Comparison of ENCODE assay signal across 29 cellular contexts in genomic region chr4:47425628-47426027, GRCh38.
"Had no signal": no experiment of that assay in that cellular context is flagged by ENCODE, and none has a peak within 500 bp of the region (broad histone marks: within the 10 kb centered on the region; RNA-seq: fewer than 3 reads in every experiment).

No MANE protein-coding gene starts in this region.

- H3K27me3 ChIP-seq: esophagus squamous epithelium, gastrocnemius medialis, heart right ventricle, left lung had no signal

- H3K4me3 ChIP-seq: esophagus squamous epithelium, gastrocnemius medialis, heart right ventricle, left lung, lung had no signal

- H3K9me3 Mint-ChIP-seq: effector memory CD8-positive, alpha-beta T cell; endodermal cell; memory B cell; natural killer cell had no signal

- H3K27ac ChIP-seq: epithelial cell of prostate, esophagus squamous epithelium, gastrocnemius medialis, heart right ventricle, left lung had no signal

- H3K4me1 ChIP-seq: esophagus squamous epithelium, gastrocnemius medialis, heart right ventricle, left lung had no signal

- FAIRE-seq: endometrium had no signal

- H3K36me3 ChIP-seq: esophagus squamous epithelium, gastrocnemius medialis, heart right ventricle, left lung had no signal

- DNase-seq: cortex of kidney; effector CD8-positive, alpha-beta T cell; effector memory CD8-positive, alpha-beta T cell; endodermal cell; erythroblast; esophagus squamous epithelium; foreskin fibroblast; foreskin melanocyte; gastrocnemius medialis; glutamatergic neuron; head of caudate nucleus; hippocampal formation; immature natural killer cell; islet precursor cell; left cardiac atrium; left ventricle myocardium superior; mammary epithelial cell; mesendoderm; midbrain; naive thymus-derived CD4-positive, alpha-beta T cell; natural killer cell had no signal

- ATAC-seq: effector memory CD8-positive, alpha-beta T cell; esophagus mucosa; gastrocnemius medialis; heart right ventricle; left cardiac atrium; left lung; left ventricle myocardium superior; naive thymus-derived CD4-positive, alpha-beta T cell; natural killer cell had no signal

- H3K27me3 Mint-ChIP-seq: dendritic cell treated with granulocyte-macrophage colony-stimulating factor and Interleukin-4, amounts not matched to agents 40 ng/mL and 50 ng/mL, for 4 days had no signal

- H3K4me3 Mint-ChIP-seq: dendritic cell treated with granulocyte-macrophage colony-stimulating factor and Interleukin-4, amounts not matched to agents 40 ng/mL and 50 ng/mL, for 4 days; effector memory CD8-positive, alpha-beta T cell; endodermal cell; immature natural killer cell; memory B cell; naive thymus-derived CD4-positive, alpha-beta T cell; natural killer cell had no signal

- H3K27ac Mint-ChIP-seq: dendritic cell treated with granulocyte-macrophage colony-stimulating factor and Interleukin-4, amounts not matched to agents 40 ng/mL and 50 ng/mL, for 4 days; effector memory CD8-positive, alpha-beta T cell; endodermal cell; immature natural killer cell; memory B cell; naive thymus-derived CD4-positive, alpha-beta T cell; natural killer cell had no signal

- H3K9me3 ChIP-seq: esophagus squamous epithelium, gastrocnemius medialis, heart right ventricle, left lung had no signal

- H3K36me3 Mint-ChIP-seq: memory B cell; naive thymus-derived CD4-positive, alpha-beta T cell; natural killer cell had no signal

- H3K4me1 Mint-ChIP-seq: immature natural killer cell; memory B cell; naive thymus-derived CD4-positive, alpha-beta T cell; natural killer cell had no signal
